In genomic region chr4:87497141-87497540, GRCh38 we compare ENCODE assay signal across 10 cellular contexts. TPM values are rescaled to one million over a fixed set of nuclear protein-coding genes. Genes with fewer than 3 reads are reported as not detected.
DNase-seq lines count a peak whose midpoint lies in the region; ATAC-seq and TF ChIP-seq lines count a peak whose summit lies in the region.
"Had no signal": no experiment of that assay in that cellular context is flagged by ENCODE, and none has a peak within 500 bp of the region (broad histone marks: within the 10 kb centered on the region; RNA-seq: fewer than 3 reads in every experiment).

No MANE protein-coding gene starts in this region.

- 0 out of 2 replicates have a peak, but pooled peaks cover 3% of the 10 kb centered on the region for H3K4me1 Mint-ChIP-seq in WTC11
- H3K4me1 Mint-ChIP-seq in stimulated activated effector memory CD8-positive, alpha-beta T cell treated with anti-CD3 and anti-CD28 coated beads, Interleukin-12 subunit alpha, Interleukin-12 subunit beta, amount 100 ng/mL, for 72 hours: peaks cover 24% of the 10 kb centered on the region
- peaks cover 2% of the 10 kb centered on the region for H3K4me1 Mint-ChIP-seq in Calu3 (ENCODE audit: low read depth, unreplicated experiment)

- no TSS peak for BruUV-seq in Calu3 (replicated peaks; lab: Mats Ljungman, UMichigan)

- H3K4me3 ChIP-seq in BJ (ENCODE audit: low read depth, low read length) (no peak overlapping the region), mesendoderm (ENCODE audit: low read length) (no peak overlapping the region)

- H3K9ac ChIP-seq in mesendoderm (ENCODE audit: low read length): no peak overlapping the region

- no peaks in the 10 kb centered on the region for H3K4me1 ChIP-seq in mesendoderm (ENCODE audit: control insufficient read depth, low read depth, low read length)

- no peak overlapping the region for H2BK5ac ChIP-seq in mesendoderm (ENCODE audit: low read length)

- H3K79me1 ChIP-seq in mesendoderm (ENCODE audit: low read length): no peaks in the 10 kb centered on the region

- no peak overlapping the region for H4K8ac ChIP-seq in mesendoderm (ENCODE audit: low read depth, low read length)

- TF ChIP-seq CTCF in BJ (IDR thresholded peaks at IDR 0.05; ENCODE audit: insufficient read depth, low read depth, low read length) (peak; percentile 28), GM20000 (IDR thresholded peaks at IDR 0.05; ENCODE audit: extremely low read depth, missing control alignments) (peak; percentile 37), WTC11 (IDR thresholded peaks at IDR 0.05) (0 out of 2 replicates have a peak, but pooled peaks have one; percentile 65), Calu3 (IDR thresholded peaks at IDR 0.05; ENCODE audit: unreplicated experiment) (no peak)

- no peak overlapping the region for H3K23ac ChIP-seq in mesendoderm (ENCODE audit: low read length)

- H3K4me3 Mint-ChIP-seq in WTC11 (no peak overlapping the region), Calu3 (ENCODE audit: low read depth, unreplicated experiment) (no peak overlapping the region)
- H3K4me3 Mint-ChIP-seq in stimulated activated effector memory CD8-positive, alpha-beta T cell treated with anti-CD3 and anti-CD28 coated beads, Interleukin-12 subunit alpha, Interleukin-12 subunit beta, amount 100 ng/mL, for 72 hours: no peak overlapping the region
- H3K4me3 Mint-ChIP-seq: activated T-cell treated with anti-CD3 and anti-CD28 coated beads, Interleukin-2, amount 50 U/mL, for 24 hours had no signal

- POLR2A ChIA-PET in BJ (lab: Charles Lee): no interaction called here
- POLR2A ChIA-PET in WTC11 (lab: Charles Lee): no interaction called here

- H2BK120ac ChIP-seq in mesendoderm (ENCODE audit: low read depth, low read length): no peak overlapping the region

- no peak overlapping the region for H3K4me2 ChIP-seq in mesendoderm (ENCODE audit: low read length)

- H3K4ac ChIP-seq in mesendoderm (ENCODE audit: low read depth, low read length): no peak overlapping the region

- peaks cover 14% of the 10 kb centered on the region for H3K9me3 Mint-ChIP-seq in WTC11
- H3K9me3 Mint-ChIP-seq in stimulated activated effector memory CD8-positive, alpha-beta T cell treated with anti-CD3 and anti-CD28 coated beads, Interleukin-12 subunit alpha, Interleukin-12 subunit beta, amount 100 ng/mL, for 72 hours: peaks cover 5% of the 10 kb centered on the region
- peaks cover 6% of the 10 kb centered on the region for H3K9me3 Mint-ChIP-seq in Calu3 (ENCODE audit: low read depth, unreplicated experiment)
- H3K9me3 Mint-ChIP-seq: activated T-cell treated with anti-CD3 and anti-CD28 coated beads, Interleukin-2, amount 50 U/mL, for 24 hours had no signal

- peak; percentile 51; the same call in 1 of the 2 replicates for ATAC-seq in WTC11
- ATAC-seq in stimulated activated effector memory CD8-positive, alpha-beta T cell treated with anti-CD3 and anti-CD28 coated beads, Interleukin-12 subunit alpha, Interleukin-12 subunit beta, amount 100 ng/mL, for 72 hours: no peak

- no peak overlapping the region for H3K27ac Mint-ChIP-seq in WTC11
- H3K27ac Mint-ChIP-seq in stimulated activated effector memory CD8-positive, alpha-beta T cell treated with anti-CD3 and anti-CD28 coated beads, Interleukin-12 subunit alpha, Interleukin-12 subunit beta, amount 100 ng/mL, for 72 hours: no peak overlapping the region
- H3K27ac Mint-ChIP-seq in Calu3 (ENCODE audit: unreplicated experiment): no peak overlapping the region
- H3K27ac Mint-ChIP-seq: activated T-cell treated with anti-CD3 and anti-CD28 coated beads, Interleukin-2, amount 50 U/mL, for 24 hours had no signal

- DNase-seq in BJ (ENCODE audit: low read depth) (no peak), GM20000 (ENCODE audit: low spot score) (peak; percentile 16), WTC11 (ENCODE audit: low spot score) (peak; percentile 58), mesendoderm (peak; percentile 36), medulla oblongata (ENCODE audit: extremely low spot score) (no peak), NCI-H2171 (lab: John Stamatoyannopoulos, UW) (no peak), Calu3 (no peak)
- no peak for DNase-seq in stimulated activated effector memory CD8-positive, alpha-beta T cell treated with anti-CD3 and anti-CD28 coated beads, Interleukin-12 subunit alpha, Interleukin-12 subunit beta, amount 100 ng/mL, for 72 hours (ENCODE audit: low spot score in 2 of 2)
- DNase-seq: activated T-cell treated with anti-CD3 and anti-CD28 coated beads, Interleukin-2, amount 50 U/mL, for 24 hours; NCI-H510A had no signal

- no peaks in the 10 kb centered on the region for H3K27me3 Mint-ChIP-seq in WTC11 (ENCODE audit: low read depth)
- H3K27me3 Mint-ChIP-seq in Calu3 (ENCODE audit: unreplicated experiment): no peaks in the 10 kb centered on the region
- H3K27me3 Mint-ChIP-seq: activated T-cell treated with anti-CD3 and anti-CD28 coated beads, Interleukin-2, amount 50 U/mL, for 24 hours had no signal

- no peak overlapping the region for H2AK5ac ChIP-seq in mesendoderm (ENCODE audit: low read length)

- CTCF ChIA-PET in BJ (lab: Yijun Ruan, JAX) (interaction anchor here (1.3 kb wide), 1 partner anchor 122 kb away, joined by 4 read pairs; no protein-coding TSS in a partner anchor), WTC11 (lab: Charles Lee) (interaction anchor here (1.0 to 1.3 kb wide), 5 partner anchors 15 to 352 kb away, joined by 3 to 7 read pairs (median 4); no protein-coding TSS in a partner anchor), Calu3 (lab: Charles Lee) (no interaction called here)

- intact Hi-C loops in Calu3 (cut with micrococcal nuclease; ENCODE audit: unreplicated experiment): no loop called here

- H3K36me3 Mint-ChIP-seq in WTC11 (no peaks in the 10 kb centered on the region; the same call in none of the 2 replicates), Calu3 (ENCODE audit: insufficient read depth, unreplicated experiment) (no peaks in the 10 kb centered on the region)
- H3K36me3 Mint-ChIP-seq in stimulated activated effector memory CD8-positive, alpha-beta T cell treated with anti-CD3 and anti-CD28 coated beads, Interleukin-12 subunit alpha, Interleukin-12 subunit beta, amount 100 ng/mL, for 72 hours: no peaks in the 10 kb centered on the region

- H3K79me2 ChIP-seq in mesendoderm (ENCODE audit: control insufficient read depth, insufficient read depth, low read length): no peaks in the 10 kb centered on the region

- no peak overlapping the region for H3K18ac ChIP-seq in mesendoderm (ENCODE audit: low read length)

- H3K36me3 ChIP-seq in BJ (ENCODE audit: control insufficient read depth, insufficient read depth, low read length): no peaks in the 10 kb centered on the region
- no peaks in the 10 kb centered on the region for H3K36me3 ChIP-seq in mesendoderm (ENCODE audit: control insufficient read depth, insufficient read depth, low read length)

- H3K56ac ChIP-seq in mesendoderm (ENCODE audit: low read length): no peak overlapping the region

- H3K27ac ChIP-seq in mesendoderm (ENCODE audit: low read depth, low read length): no peak overlapping the region

- H2BK15ac ChIP-seq in mesendoderm (replicated peaks; ENCODE audit: low read depth): no peak overlapping the region

- H3K27me3 ChIP-seq in BJ (ENCODE audit: control insufficient read depth, insufficient read depth, low read length) (no peaks in the 10 kb centered on the region), mesendoderm (ENCODE audit: insufficient read depth, low read length, poor library complexity) (no peaks in the 10 kb centered on the region)

- no CpG with 5 or more reads among the region's 2 CpGs for WGBS in mesendoderm (ENCODE audit: extremely low coverage, insufficient coverage, low lambda C conversion rate)

- no peak overlapping the region for H4K5ac ChIP-seq in mesendoderm (ENCODE audit: low read length)

TF ChIP-seq in WTC11, 78 proteins besides CTCF, POLR2A, EP300 and RAD21:
- TF ChIP-seq E2F1 (CRISPR knock-in tag; IDR thresholded peaks at IDR 0.05): no peak
- TF ChIP-seq ZNF396 (CRISPR knock-in tag; IDR thresholded peaks at IDR 0.05; ENCODE audit: borderline replicate concordance): no peak
- TF ChIP-seq HMGA2 (CRISPR knock-in tag; IDR thresholded peaks at IDR 0.05): no peak
- TF ChIP-seq JAZF1 (CRISPR knock-in tag; IDR thresholded peaks at IDR 0.05): no peak
- no peak for TF ChIP-seq ZBTB21 (CRISPR knock-in tag; IDR thresholded peaks at IDR 0.05; ENCODE audit: borderline replicate concordance)
- no peak for TF ChIP-seq ZNF263 (CRISPR knock-in tag; IDR thresholded peaks at IDR 0.05; ENCODE audit: low read depth)
- TF ChIP-seq TCF7 (CRISPR knock-in tag; IDR thresholded peaks at IDR 0.05; ENCODE audit: low read depth): no peak

RNA-seq across cellular contexts. Expression of gene SPARCL1, which starts 32.0 kb away (rescaled TPM):
- polyA plus RNA-seq in BJ (2011; rRNA removed): not detected in 2 replicates
- polyA minus RNA-seq in BJ (2011; rRNA and poly(A)+ RNA removed): not detected in 2 replicates
- total RNA-seq in WTC11 (2021) (0.82 to 0.89 TPM (median 0.85 TPM) in 3 replicates), Calu3 (2022) (not detected in 2 replicates)
- polyA plus RNA-seq in mesendoderm (2013, experiment 1 of 2): 0.29 TPM
- 0.25 TPM for polyA plus RNA-seq in mesendoderm (2013, experiment 2 of 2)

Comparison
In these comparisons a context has a peak if more than half of its experiments do, and no peak if none do; other contexts are left out.
1. DNase-seq: peak in GM20000 (single experiment), WTC11 (single experiment) and mesendoderm (single experiment); none in BJ (single experiment), medulla oblongata (single experiment), NCI-H2171 (single experiment), stimulated activated effector memory CD8-positive, alpha-beta T cell treated with anti-CD3 and anti-CD28 coated beads, Interleukin-12 subunit alpha, Interleukin-12 subunit beta, amount 100 ng/mL, for 72 hours (0 of 2) and Calu3 (single experiment).